14 cellular contexts compared by ENCODE assay signal in the genomic region with DNA sequence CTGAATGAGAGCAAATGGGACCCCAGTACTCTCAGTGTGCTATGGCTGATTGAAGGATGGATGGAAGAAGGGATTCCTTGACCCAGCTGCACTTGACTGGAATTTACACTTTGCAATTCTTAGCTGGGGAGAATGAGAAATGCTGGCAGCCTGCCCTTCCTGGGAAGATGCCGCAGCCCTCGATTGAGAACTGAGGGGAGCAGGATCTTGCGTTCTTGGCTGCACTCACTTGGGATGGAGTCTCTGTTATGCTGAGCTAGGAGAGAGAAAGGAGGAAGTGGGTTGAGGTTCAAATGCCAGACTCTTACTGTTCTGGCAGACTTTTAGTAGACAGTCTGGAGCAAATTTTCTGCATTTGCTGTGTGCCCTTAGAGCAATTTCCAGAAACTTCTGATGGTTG.
"Had no signal": no experiment of that assay in that cellular context is flagged by ENCODE, and none has a peak within 500 bp of the region (broad histone marks: within the 10 kb centered on the region; RNA-seq: fewer than 3 reads in every experiment).

No MANE protein-coding gene starts in this region.

- H3K36me3 ChIP-seq: esophagus squamous epithelium, gastrocnemius medialis had no signal

- H3K27ac ChIP-seq: esophagus squamous epithelium, gastrocnemius medialis had no signal

- ATAC-seq: gastrocnemius medialis; naive thymus-derived CD4-positive, alpha-beta T cell; stimulated activated memory B cell treated with anti-CD40 and anti-IgM and Interleukin-4, amounts not matched to agents 10 μg/mL and 1 μg/mL and 100 μg/mL, for 72 hours; T-helper 17 cell had no signal

- H3K9me3 ChIP-seq: esophagus squamous epithelium, gastrocnemius medialis had no signal

- H3K27me3 ChIP-seq: esophagus squamous epithelium, gastrocnemius medialis had no signal

- H3K4me3 ChIP-seq: esophagus squamous epithelium, gastrocnemius medialis, lung had no signal

- DNase-seq: activated CD4-positive, alpha-beta T cell treated with anti-CD3 and anti-CD28 coated beads, Interleukin-2, amount 50 U/mL, for 1 hour; activated CD4-positive, CD25-positive, alpha-beta regulatory T cell; activated effector memory CD4-positive, alpha-beta T cell treated with Interleukin-2 at 50 U/mL for 16 hours; activated T-cell treated with anti-CD3 and anti-CD28 coated beads, Interleukin-2, amount 50 U/mL, for 1 hour; amniotic stem cell; esophagus squamous epithelium; gastrocnemius medialis; kidney; naive thymus-derived CD4-positive, alpha-beta T cell; posterior cingulate gyrus; stimulated activated CD4-positive, alpha-beta T cell treated with anti-CD3 and anti-CD28 coated beads, Interleukin-1b, Interleukin-23, amount 100 ng/mL, for 48 hours; T-helper 17 cell had no signal

- H3K4me1 ChIP-seq: gastrocnemius medialis had no signal
